Comparison of ENCODE assay signal across 27 cellular contexts in the genomic region with DNA sequence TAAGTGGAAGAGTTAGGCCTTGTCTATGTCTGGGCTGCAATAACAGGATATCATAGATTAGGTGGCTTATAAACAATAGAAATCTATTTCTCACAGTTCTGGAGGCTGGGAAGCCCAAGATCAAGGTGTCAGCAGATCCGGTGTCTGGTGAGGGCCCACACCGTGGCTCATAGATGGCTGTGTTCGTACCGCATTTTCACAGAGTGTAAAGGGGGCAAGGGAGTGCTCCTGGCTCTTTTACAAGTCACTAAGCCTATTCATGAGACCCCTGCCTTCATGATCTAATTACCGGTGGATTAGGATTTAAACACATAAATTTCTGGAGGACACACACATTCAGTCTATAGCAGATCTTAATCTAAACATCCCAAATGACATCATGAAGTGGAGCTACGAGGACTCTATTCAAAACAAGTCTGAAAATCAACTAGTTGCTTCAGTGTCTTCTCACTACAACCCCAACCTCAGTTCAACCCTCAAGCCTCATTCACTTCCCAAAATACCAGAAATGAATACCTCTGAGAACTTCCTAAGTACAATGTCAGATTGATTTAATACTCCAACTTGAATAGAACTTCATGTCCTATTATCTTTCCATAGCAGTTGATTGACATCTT.
"Had no signal": no experiment of that assay in that cellular context is flagged by ENCODE, and none has a peak within 500 bp of the region (broad histone marks: within the 10 kb centered on the region; RNA-seq: fewer than 3 reads in every experiment).

No MANE protein-coding gene starts in this region.

- H3K36me3 Mint-ChIP-seq: activated naive CD8-positive, alpha-beta T cell; WTC11 had no signal

- H3K36me3 ChIP-seq: brain microvascular endothelial cell, esophagus muscularis mucosa, gastrocnemius medialis had no signal

- ATAC-seq: activated CD8-positive, alpha-beta T cell treated with anti-CD3 and anti-CD28 coated beads for 36 hours; activated T-cell treated with anti-CD3 and anti-CD28 coated beads, Interleukin-2, amount 50 U/mL, for 4 hours; activated T-helper 17 cell treated with anti-CD3 and anti-CD28 coated beads, Interleukin-2, amount 50 U/mL, for 72 hours; foreskin keratinocyte; gastrocnemius medialis; WTC11 had no signal

- H3K4me1 ChIP-seq: foreskin keratinocyte had no signal

- H3K27ac Mint-ChIP-seq: activated CD8-positive, alpha-beta T cell treated with anti-CD3 and anti-CD28 coated beads for 36 hours; activated naive CD8-positive, alpha-beta T cell; activated T-helper 17 cell treated with anti-CD3 and anti-CD28 coated beads, Interleukin-2, amount 50 U/mL, for 72 hours; dendritic cell treated with granulocyte-macrophage colony-stimulating factor and Interleukin-4, amounts not matched to agents 40 ng/mL and 50 ng/mL, for 4 days; WTC11 had no signal

- H3K9me3 ChIP-seq: esophagus muscularis mucosa, gastrocnemius medialis had no signal

- H3K4me3 ChIP-seq: coronary artery, dorsolateral prefrontal cortex, esophagus muscularis mucosa, gastrocnemius medialis had no signal

- H3K27me3 Mint-ChIP-seq: activated naive CD8-positive, alpha-beta T cell had no signal

- H3K27me3 ChIP-seq: brain microvascular endothelial cell, dorsolateral prefrontal cortex, esophagus muscularis mucosa, foreskin keratinocyte, gastrocnemius medialis had no signal

- H3K4me3 Mint-ChIP-seq: activated CD8-positive, alpha-beta T cell treated with anti-CD3 and anti-CD28 coated beads for 36 hours; activated naive CD8-positive, alpha-beta T cell; activated T-cell treated with anti-CD3 and anti-CD28 coated beads, Interleukin-2, amount 50 U/mL, for 4 hours; activated T-helper 17 cell treated with anti-CD3 and anti-CD28 coated beads, Interleukin-2, amount 50 U/mL, for 72 hours; central memory CD8-positive, alpha-beta T cell; dendritic cell treated with granulocyte-macrophage colony-stimulating factor and Interleukin-4, amounts not matched to agents 40 ng/mL and 50 ng/mL, for 4 days; WTC11 had no signal

- H3K4me1 Mint-ChIP-seq: activated T-helper 17 cell treated with anti-CD3 and anti-CD28 coated beads, Interleukin-2, amount 50 U/mL, for 72 hours; central memory CD8-positive, alpha-beta T cell had no signal

- DNase-seq: activated CD4-positive, alpha-beta T cell treated with anti-CD3 and anti-CD28 coated beads for 1 hour; activated CD4-positive, alpha-beta T cell treated with anti-CD3 and anti-CD28 coated beads for 4 hours; activated CD4-positive, alpha-beta T cell treated with anti-CD3 and anti-CD28 coated beads, Interleukin-2, amount 50 U/mL, for 1 hour; activated CD4-positive, alpha-beta T cell treated with anti-CD3 and anti-CD28 coated beads, Interleukin-2, amount 50 U/mL, for 48 hours; activated CD8-positive, alpha-beta memory T cell treated with anti-CD3 and anti-CD28 coated beads for 24 hours; activated CD8-positive, alpha-beta T cell treated with anti-CD3 and anti-CD28 coated beads for 36 hours; activated effector memory CD4-positive, alpha-beta T cell treated with Interleukin-2 at 50 U/mL for 16 hours; activated gamma-delta T cell treated with Interleukin-2 at 50 U/mL for 16 hours; activated naive CD4-positive, alpha-beta T cell treated with anti-CD3 and anti-CD28 coated beads, Interleukin-2, amount 50 U/mL, for 16 hours; activated naive CD4-positive, alpha-beta T cell treated with Interleukin-2 at 50 U/mL for 16 hours; activated T-cell treated with anti-CD3 and anti-CD28 coated beads, Interleukin-2, amount 50 U/mL, for 4 hours; amniotic stem cell; anterior cingulate cortex; brain microvascular endothelial cell; dorsolateral prefrontal cortex; effector memory CD4-positive, alpha-beta T cell; erythroblast; foreskin keratinocyte; gastrocnemius medialis; T-helper 2 cell had no signal

- H3K27ac ChIP-seq: brain microvascular endothelial cell, coronary artery, foreskin keratinocyte, gastrocnemius medialis had no signal

- H3K9me3 Mint-ChIP-seq: activated CD8-positive, alpha-beta T cell treated with anti-CD3 and anti-CD28 coated beads for 36 hours; activated T-cell treated with anti-CD3 and anti-CD28 coated beads, Interleukin-2, amount 50 U/mL, for 4 hours; activated T-helper 17 cell treated with anti-CD3 and anti-CD28 coated beads, Interleukin-2, amount 50 U/mL, for 72 hours; central memory CD8-positive, alpha-beta T cell; dendritic cell treated with granulocyte-macrophage colony-stimulating factor and Interleukin-4, amounts not matched to agents 40 ng/mL and 50 ng/mL, for 4 days; WTC11 had no signal
